14 cellular contexts compared by ENCODE assay signal in the genomic region with DNA sequence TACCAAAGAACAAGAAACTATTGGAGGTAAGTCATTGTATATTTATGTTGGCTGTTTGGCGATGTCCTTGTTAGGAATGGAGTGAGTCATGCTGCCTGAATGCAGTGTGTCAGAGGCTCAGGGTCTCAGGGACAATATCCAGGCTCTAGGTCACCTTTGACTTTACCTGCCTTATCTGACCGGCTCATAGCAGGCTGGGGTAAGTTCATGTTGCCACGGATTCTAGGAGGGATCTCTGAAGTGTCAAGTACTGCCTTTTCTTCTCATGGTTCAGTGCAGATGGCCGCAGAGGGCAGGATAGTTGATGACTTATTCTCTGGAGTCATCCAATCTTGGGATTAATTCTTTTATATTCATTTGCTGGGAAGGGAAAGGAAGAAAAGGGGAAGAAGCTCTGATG. TPM values are rescaled to one million over a fixed set of nuclear protein-coding genes. Genes with fewer than 3 reads are reported as not detected.
A peak's percentile ranks its signal among the peaks of the same experiment; 100 is the strongest.
DNase-seq lines count a peak whose midpoint lies in the region; ATAC-seq and TF ChIP-seq lines count a peak whose summit lies in the region.
"Had no signal": no experiment of that assay in that cellular context is flagged by ENCODE, and none has a peak within 500 bp of the region (broad histone marks: within the 10 kb centered on the region; RNA-seq: fewer than 3 reads in every experiment).

No MANE protein-coding gene starts in this region.

- H3K4me3 ChIP-seq in MG63: no peak overlapping the region
- no peak overlapping the region for H3K4me3 ChIP-seq in suprapubic skin
- H3K4me3 ChIP-seq: GM12878, SK-N-MC had no signal

- H3K9me3 ChIP-seq in MG63 (no peaks in the 10 kb centered on the region), suprapubic skin (no peaks in the 10 kb centered on the region)

- no peak for TF ChIP-seq POLR2A in suprapubic skin (IDR thresholded peaks at IDR 0.05)

- H3K36me3 ChIP-seq in MG63 (no peaks in the 10 kb centered on the region), suprapubic skin (no peaks in the 10 kb centered on the region)

- H3K4me1 ChIP-seq in suprapubic skin: no peaks in the 10 kb centered on the region

- no peaks in the 10 kb centered on the region for H3K27me3 ChIP-seq in MG63
- no peaks in the 10 kb centered on the region for H3K27me3 ChIP-seq in suprapubic skin

- no peak overlapping the region for H3K27ac ChIP-seq in suprapubic skin
- H3K27ac ChIP-seq: C4-2B, SK-N-MC had no signal

- WGBS in suprapubic skin: 54% methylated on average over 4 of the region's 4 CpGs

- no peak for ATAC-seq in HG03520 (IDR thresholded peaks at IDR 0.05; ENCODE audit: unreplicated experiment)
- ATAC-seq in HG03432 (IDR thresholded peaks at IDR 0.05; ENCODE audit: unreplicated experiment): no peak
- ATAC-seq: GM12878 had no signal

- no peak for TF ChIP-seq EP300 in suprapubic skin (IDR thresholded peaks at IDR 0.05)

- DNase-seq in DMS53 (lab: John Stamatoyannopoulos, UW): peak; percentile 82
- peak; percentile 43 for DNase-seq in MG63
- peak; percentile 72 to 82 for DNase-seq in dermis microvascular lymphatic vessel endothelial cell (ENCODE audit: low read depth in 2 of 2)
- peak; percentile 12 for DNase-seq in left kidney (ENCODE audit: low read depth, low spot score)
- no peak for DNase-seq in suprapubic skin (ENCODE audit: low spot score in 2 of 2)
- no peak for DNase-seq in GM10266 (ENCODE audit: extremely low spot score)
- DNase-seq: caudate nucleus, NCI-H2107, posterior cingulate gyrus had no signal

- TF ChIP-seq CTCF in suprapubic skin (IDR thresholded peaks at IDR 0.05): no peak
- TF ChIP-seq CTCF in GM10266 (IDR thresholded peaks at IDR 0.05; ENCODE audit: control insufficient read depth, insufficient read depth, low read depth, missing control alignments): no peak

RNA-seq across cellular contexts. Expression of a gene that starts 53.2 kb away (rescaled TPM):
- total RNA-seq in MG63 (2014; rRNA removed; shearing (Covaris generic); ENCODE audit: low replicate concordance): not detected in 2 replicates
- total RNA-seq in dermis microvascular lymphatic vessel endothelial cell (under 0.01 and 0.51 TPM in 2 replicates), suprapubic skin (10 to 100 TPM in 3 of 4 donors, 1 to 10 TPM in 1; 8.0 to 16.1 (median 11.3) TPM)

Comparison
In these comparisons a context has a peak if more than half of its experiments do, and no peak if none do; other contexts are left out.
1. DNase-seq: peak in DMS53 (single experiment), MG63 (single experiment), dermis microvascular lymphatic vessel endothelial cell (2 of 2) and left kidney (single experiment); none in suprapubic skin (0 of 2) and GM10266 (single experiment).